In genomic region chr17:50274142-50274944, GRCh38 we compare ENCODE assay signal across 8 cellular contexts. TPM values are rescaled to one million over a fixed set of nuclear protein-coding genes. Genes with fewer than 3 reads are reported as not detected.
A peak's percentile ranks its signal among the peaks of the same experiment; 100 is the strongest.
DNase-seq lines count a peak whose midpoint lies in the region; TF ChIP-seq lines count a peak whose summit lies in the region.

TMEM92 (plus strand) TSS chr17:50274466; CDS start chr17:50274502, 36 bp downstream.

- H3K36me3 ChIP-seq in ES-I3 (ENCODE audit: insufficient read depth, low read length) (no peaks in the 10 kb centered on the region), MM.1S (replicated peaks; ENCODE audit: insufficient read depth, low read length) (no peaks in the 10 kb centered on the region), neuronal stem cell (replicated peaks in 1 of 2; ENCODE audit: control insufficient read depth in 2 of 2, insufficient read depth in 2 of 2, low read length in 2 of 2) (no peaks in the 10 kb centered on the region)

- H3K27ac ChIP-seq in MM.1S (ENCODE audit: low read length) (no peak within 1 kb of the TSS), neuronal stem cell (replicated peaks; ENCODE audit: low read length) (no peak within 1 kb of the TSS)

- peak within 1 kb of the TSS; percentile 25 for H2BK15ac ChIP-seq in neuronal stem cell (ENCODE audit: low read length)

- no peaks in the 10 kb centered on the region for H3F3A ChIP-seq in MM.1S (ENCODE audit: insufficient read depth, low read length)

- DNase-seq in MM.1S (no peak), endothelial cell (ENCODE audit: low spot score) (peak; percentile 80), neuronal stem cell (ENCODE audit: low spot score) (peak; percentile 46), kidney glomerular epithelial cell (lab: John Stamatoyannopoulos, UW) (no peak), NCI-H1105 (lab: John Stamatoyannopoulos, UW) (no peak), HuH-7.5 (ENCODE audit: low spot score) (no peak), NCI-H2029 (lab: John Stamatoyannopoulos, UW) (no peak)

- peaks cover 24% of the 10 kb centered on the region for H3K4me1 Mint-ChIP-seq in endothelial cell (ENCODE audit: unreplicated experiment)

- no peaks in the 10 kb centered on the region for H3K79me2 ChIP-seq in MM.1S (ENCODE audit: low read length)

- TF ChIP-seq CTCF in MM.1S (IDR thresholded peaks at IDR 0.05; ENCODE audit: low read length) (no peak), endothelial cell (IDR thresholded peaks at IDR 0.05; ENCODE audit: unreplicated experiment) (no peak)

- H3K27me3 ChIP-seq in MM.1S (replicated peaks; ENCODE audit: insufficient read depth, low read length) (peaks cover 54% of the 10 kb centered on the region), neuronal stem cell (ENCODE audit: control insufficient read depth in 3 of 3, insufficient read depth in 3 of 3, low read depth in 1 of 3, low read length in 3 of 3) (peaks cover 0 to 68% (median 18%) of the 10 kb centered on the region in 3 experiments)

- H3K4me3 ChIP-seq in MM.1S (ENCODE audit: low read length), result peak within 1 kb of the TSS; percentile 65; the same call in 1 of the 2 replicates
- peak within 1 kb of the TSS in 1 of 2 donors; percentile 61 for H3K4me3 ChIP-seq in neuronal stem cell (ENCODE audit: low read length in 2 of 2)

- H3K79me1 ChIP-seq in neuronal stem cell (ENCODE audit: low read depth, low read length), result no peaks in the 10 kb centered on the region

- H4K8ac ChIP-seq in neuronal stem cell (ENCODE audit: low read depth, low read length), result peak within 1 kb of the TSS; percentile 88

- no peak within 1 kb of the TSS for H3K14ac ChIP-seq in neuronal stem cell (ENCODE audit: low read length)

- peak within 1 kb of the TSS; percentile 52 for H3K23ac ChIP-seq in neuronal stem cell (ENCODE audit: low read depth, low read length, poor library complexity)

- peaks cover 50% of the 10 kb centered on the region for H3K4me1 ChIP-seq in ES-I3 (ENCODE audit: insufficient read depth, low read length)
- H3K4me1 ChIP-seq in MM.1S (ENCODE audit: low read length), result no peaks in the 10 kb centered on the region
- peaks cover 8 to 23% of the 10 kb centered on the region in 2 donors for H3K4me1 ChIP-seq in neuronal stem cell (ENCODE audit: control insufficient read depth in 2 of 2, insufficient read depth in 1 of 2, low read depth in 1 of 2, low read length in 2 of 2)

- H4K20me1 ChIP-seq in MM.1S (ENCODE audit: insufficient read depth, low read length), result no peaks in the 10 kb centered on the region

- H2BK5ac ChIP-seq in neuronal stem cell (ENCODE audit: low read length), result peak within 1 kb of the TSS; percentile 40

- peak within 1 kb of the TSS; percentile 80 for H2BK12ac ChIP-seq in neuronal stem cell (ENCODE audit: low read length)

- H3K4me2 ChIP-seq in MM.1S (ENCODE audit: low read depth, low read length), result peak within 1 kb of the TSS; percentile 75; the same call in 1 of the 2 replicates
- H3K4me2 ChIP-seq in neuronal stem cell (ENCODE audit: insufficient read depth, low read length, poor library complexity, severe bottlenecking), result peak within 1 kb of the TSS; percentile 50

- H2AFZ ChIP-seq in MM.1S (ENCODE audit: low read length) (peak within 1 kb of the TSS; percentile 38; the same call in 1 of the 2 replicates), neuronal stem cell (ENCODE audit: low read length) (peak within 1 kb of the TSS; percentile 81)

- H3K4ac ChIP-seq in neuronal stem cell (ENCODE audit: low read length), result no peak within 1 kb of the TSS

- H3K9me3 Mint-ChIP-seq in endothelial cell (ENCODE audit: unreplicated experiment), result no peaks in the 10 kb centered on the region

- H3K18ac ChIP-seq in neuronal stem cell (ENCODE audit: low read length), result peak within 1 kb of the TSS; percentile 92

- no peak within 1 kb of the TSS for H4K91ac ChIP-seq in neuronal stem cell (ENCODE audit: low read depth, low read length, poor library complexity)

- no peaks in the 10 kb centered on the region for H3K9me2 ChIP-seq in MM.1S (replicated peaks; ENCODE audit: insufficient read depth, low read length)

- H3K9ac ChIP-seq in ES-I3 (ENCODE audit: low read depth, low read length), result peak within 1 kb of the TSS; percentile 73
- no peak within 1 kb of the TSS; the same call in 1 of the 2 replicates for H3K9ac ChIP-seq in MM.1S (ENCODE audit: low read length)
- H3K9ac ChIP-seq in neuronal stem cell (ENCODE audit: low read depth, low read length, poor library complexity), result no peak within 1 kb of the TSS

- H3K27ac Mint-ChIP-seq in endothelial cell (ENCODE audit: unreplicated experiment), result peak within 1 kb of the TSS; percentile 86

- H3K9me3 ChIP-seq in ES-I3 (ENCODE audit: control insufficient read depth, insufficient read depth, low read length), result no peaks in the 10 kb centered on the region
- no peaks in the 10 kb centered on the region for H3K9me3 ChIP-seq in MM.1S (replicated peaks; ENCODE audit: insufficient read depth, low read length)
- no peaks in the 10 kb centered on the region for H3K9me3 ChIP-seq in neuronal stem cell (replicated peaks in 1 of 2; ENCODE audit: control insufficient read depth in 2 of 2, insufficient read depth in 1 of 2, low read depth in 1 of 2, low read length in 2 of 2)

- no CpG with 5 or more reads among the region's 24 CpGs for WGBS in neuronal stem cell (ENCODE audit: extremely low coverage in 2 of 2, insufficient read length in 2 of 2, insufficient replicate concordance in 1 of 2), 2 donors

- H3K36me3 Mint-ChIP-seq in endothelial cell (ENCODE audit: low read depth, unreplicated experiment), result peaks cover 6% of the 10 kb centered on the region

- peak within 1 kb of the TSS; percentile 87 for H2AK5ac ChIP-seq in neuronal stem cell (ENCODE audit: low read depth, low read length)

- H3K27me3 Mint-ChIP-seq in endothelial cell (ENCODE audit: unreplicated experiment), result peaks cover 14% of the 10 kb centered on the region

- H2BK120ac ChIP-seq in neuronal stem cell (ENCODE audit: low read depth, low read length), result no peak within 1 kb of the TSS

- peak within 1 kb of the TSS; percentile 91 for H3K4me3 Mint-ChIP-seq in endothelial cell (ENCODE audit: unreplicated experiment)

RNA-seq across cellular contexts. Expression of gene TMEM92, which starts in this region (rescaled TPM):
- total RNA-seq in endothelial cell (ENCODE audit: unreplicated experiment), result 28.1 TPM
- 5.0 TPM for polyA plus RNA-seq in neuronal stem cell (2013, experiment 1 of 2)
- 5.5 TPM for polyA plus RNA-seq in neuronal stem cell (2013, experiment 2 of 2)

Comparison
In these comparisons a context has a peak if more than half of its experiments do, and no peak if none do; other contexts are left out.
1. DNase-seq: peak in endothelial cell (single experiment) and neuronal stem cell (single experiment); none in MM.1S (single experiment), kidney glomerular epithelial cell (single experiment), NCI-H1105 (single experiment), HuH-7.5 (single experiment) and NCI-H2029 (single experiment).